23 cellular contexts compared by ENCODE assay signal in genomic region chr2:75562513-75562864, GRCh38. TPM values are rescaled to one million over a fixed set of nuclear protein-coding genes. Genes with fewer than 3 reads are reported as not detected.
A peak's percentile ranks its signal among the peaks of the same experiment; 100 is the strongest.
DNase-seq lines count a peak whose midpoint lies in the region; ATAC-seq and TF ChIP-seq lines count a peak whose summit lies in the region.
"Had no signal": no experiment of that assay in that cellular context is flagged by ENCODE, and none has a peak within 500 bp of the region (broad histone marks: within the 10 kb centered on the region; RNA-seq: fewer than 3 reads in every experiment).

No MANE protein-coding gene starts in this region.

- H3K27me3 ChIP-seq in RWPE2 (ENCODE audit: insufficient read depth, poor library complexity, severe bottlenecking): no peaks in the 10 kb centered on the region
- H3K27me3 ChIP-seq in esophagus muscularis mucosa: peaks cover 0 to 47% (median 0%) of the 10 kb centered on the region in 4 donors
- H3K27me3 ChIP-seq in H7 (ENCODE audit: control insufficient read depth, insufficient read depth, low read length): peaks cover 18% of the 10 kb centered on the region

- no peaks in the 10 kb centered on the region for H3K36me3 Mint-ChIP-seq in neural crest cell (ENCODE audit: low read depth)

- TF ChIP-seq CTCF in RWPE2 (IDR thresholded peaks at IDR 0.05; ENCODE audit: poor library complexity, severe bottlenecking) (no peak), esophagus muscularis mucosa (IDR thresholded peaks at IDR 0.05) (no peak), neural crest cell (conservative IDR thresholded peaks at IDR 0.05) (no peak), GM13976 (IDR thresholded peaks at IDR 0.05; ENCODE audit: borderline replicate concordance, control extremely low read depth, extremely low read depth, insufficient read depth, missing control alignments) (no peak)

- H3K27me3 Mint-ChIP-seq in neural crest cell (ENCODE audit: low read depth): peaks cover 25% of the 10 kb centered on the region

- H3K4me3 ChIP-seq in RWPE2 (ENCODE audit: severe bottlenecking) (no peak overlapping the region), esophagus muscularis mucosa (no peak overlapping the region), H7 (ENCODE audit: insufficient read depth, low read depth, low read length) (no peak overlapping the region)
- H3K4me3 ChIP-seq: adrenal gland; BLaER1 treated with 17β-estradiol and CSF1 and Interleukin-3, amounts not matched to agents 10 nM and 100 nM; heart right ventricle had no signal

- DNase-seq in ACHN: peak; percentile 16
- no peak for DNase-seq in RWPE2 (ENCODE audit: low spot score)
- peak; percentile 88 for DNase-seq in esophagus muscularis mucosa (ENCODE audit: extremely low spot score)
- DNase-seq in neural crest cell (ENCODE audit: low read depth, low spot score): no peak
- DNase-seq in H7: no peak
- DNase-seq in GM13976 (ENCODE audit: low spot score): no peak
- DNase-seq in AG08395 (ENCODE audit: low spot score): no peak
- DNase-seq: activated CD4-positive, alpha-beta T cell treated with anti-CD3 and anti-CD28 coated beads for 1 hour; activated gamma-delta T cell treated with Interleukin-2 at 50 U/mL for 16 hours; adrenal gland; heart right ventricle; immature natural killer cell; Karpas-422; left ventricle myocardium superior; NCI-H1930; NCI-H2227 treated with DMSO at 0.1 percent for 48 hours; NCI-H774; stimulated activated CD4-positive, alpha-beta T cell treated with anti-CD3 and anti-CD28 coated beads, Interleukin-4, amount 100 ng/mL, for 24 hours; stimulated activated naive CD4-positive, alpha-beta T cell treated with Interleukin-2 at 50 U/mL for 16 hours had no signal

- no peaks in the 10 kb centered on the region for H3K9me3 ChIP-seq in RWPE2 (ENCODE audit: severe bottlenecking)
- H3K9me3 ChIP-seq in esophagus muscularis mucosa: no peaks in the 10 kb centered on the region
- H3K9me3 ChIP-seq: adrenal gland, heart right ventricle had no signal

- no peak overlapping the region for H3K27ac Mint-ChIP-seq in neural crest cell (ENCODE audit: unreplicated experiment)
- H3K27ac Mint-ChIP-seq: activated CD8-positive, alpha-beta T cell treated with anti-CD3 and anti-CD28 coated beads, Interleukin-2, amount 10 ng/mL, durations not matched to agents 7 days and 5 days; immature natural killer cell had no signal

- TF ChIP-seq POLR2A in esophagus muscularis mucosa (IDR thresholded peaks at IDR 0.05; ENCODE audit: low read depth): no peak

- no peaks in the 10 kb centered on the region for H3K9me3 Mint-ChIP-seq in neural crest cell

- TF ChIP-seq EP300 in esophagus muscularis mucosa (IDR thresholded peaks at IDR 0.05): no peak

- H3K4me1 ChIP-seq in RWPE2 (ENCODE audit: insufficient read depth, poor library complexity, severe bottlenecking) (peaks cover 16% of the 10 kb centered on the region), esophagus muscularis mucosa (peaks cover 8 to 21% (median 18%) of the 10 kb centered on the region in 4 donors)
- H3K4me1 ChIP-seq: adrenal gland had no signal

- H3K27ac ChIP-seq in RWPE2 (ENCODE audit: poor library complexity, severe bottlenecking): peak overlapping the region; percentile 78
- no peak overlapping the region for H3K27ac ChIP-seq in esophagus muscularis mucosa (replicated peaks in 1 of 4)
- H3K27ac ChIP-seq: adrenal gland; BLaER1 treated with 17β-estradiol and CSF1 and Interleukin-3, amounts not matched to agents 10 nM and 100 nM had no signal

- 91% methylated on average over 5 of the region's 5 CpGs for WGBS in esophagus muscularis mucosa

- intact Hi-C loops in esophagus muscularis mucosa (cut with DNase I): no loop called here

- H3K4me3 Mint-ChIP-seq in neural crest cell: peak overlapping the region; percentile 40
- H3K4me3 Mint-ChIP-seq: activated CD8-positive, alpha-beta T cell treated with anti-CD3 and anti-CD28 coated beads, Interleukin-2, amount 10 ng/mL, durations not matched to agents 7 days and 5 days; immature natural killer cell had no signal

- no peak for ATAC-seq in RWPE2 (ENCODE audit: low read depth)
- ATAC-seq in HG03342 (IDR thresholded peaks at IDR 0.05; ENCODE audit: unreplicated experiment): no peak
- ATAC-seq: activated CD8-positive, alpha-beta T cell treated with anti-CD3 and anti-CD28 coated beads, Interleukin-2, amount 10 ng/mL, durations not matched to agents 7 days and 5 days; HCT116; heart right ventricle; left ventricle myocardium superior had no signal

- in situ Hi-C loops in ACHN (cut with HindIII; ENCODE audit: low pct_ligation_motif_present, low pct_unique_long_range_greater_than_20kb, low sequenced_read_pairs): no loop called here
- in situ Hi-C loops in GM13976 (cut with MboI; ENCODE audit: low sequenced_read_pairs, unreplicated experiment): no loop called here

- peaks cover 16% of the 10 kb centered on the region for H3K4me1 Mint-ChIP-seq in neural crest cell

- no peaks in the 10 kb centered on the region; the same call in 1 of the 2 replicates for H3K36me3 ChIP-seq in RWPE2 (ENCODE audit: low read depth)
- H3K36me3 ChIP-seq in esophagus muscularis mucosa: no peaks in the 10 kb centered on the region
- H3K36me3 ChIP-seq in H7 (replicated peaks; ENCODE audit: control insufficient read depth, insufficient read depth, low read length): no peaks in the 10 kb centered on the region
- H3K36me3 ChIP-seq: adrenal gland; BLaER1 treated with 17β-estradiol and CSF1 and Interleukin-3, amounts not matched to agents 10 nM and 100 nM; heart right ventricle had no signal

RNA-seq across cellular contexts. Expression of gene EVA1A, which starts 1.8 kb away (rescaled TPM):
- total RNA-seq in esophagus muscularis mucosa (1 to 10 TPM in 1 of 4 donors, under 1 TPM in 2, not detected in 1; 0.17 to 1.2 (median 0.69) TPM), neural crest cell (3.6 and 3.8 TPM in 2 replicates)
- total RNA-seq in H7 (2014; rRNA removed; shearing (Covaris generic)): 3.4 and 7.4 TPM in 2 replicates
- total RNA-seq: activated CD8-positive, alpha-beta T cell treated with anti-CD3 and anti-CD28 coated beads, Interleukin-2, amount 10 ng/mL, durations not matched to agents 7 days and 5 days had no signal

Comparison
In these comparisons a context has a peak if more than half of its experiments do, and no peak if none do; other contexts are left out.
1. DNase-seq: peak in ACHN (single experiment) and esophagus muscularis mucosa (single experiment); none in RWPE2 (single experiment), neural crest cell (single experiment), H7 (single experiment), GM13976 (single experiment) and AG08395 (single experiment).